Comparison of ENCODE assay signal across 15 cellular contexts in genomic region chr1:96521994-96522760, GRCh38.
DNase-seq lines count a peak whose midpoint lies in the region; ATAC-seq and TF ChIP-seq lines count a peak whose summit lies in the region.
"Had no signal": no experiment of that assay in that cellular context is flagged by ENCODE, and none has a peak within 500 bp of the region (broad histone marks: within the 10 kb centered on the region; RNA-seq: fewer than 3 reads in every experiment).

No MANE protein-coding gene starts in this region.

- H3K4me1 ChIP-seq in HUES6 (ENCODE audit: control insufficient read depth, insufficient read depth, low read length) (peaks cover 45% of the 10 kb centered on the region), iPS-18a (ENCODE audit: control insufficient read depth, low read depth, low read length) (peaks cover 47% of the 10 kb centered on the region)

- H3K36me3 ChIP-seq in HUES6 (ENCODE audit: control insufficient read depth, insufficient read depth, low read length) (no peaks in the 10 kb centered on the region), iPS-18a (ENCODE audit: control insufficient read depth, low read depth, low read length) (no peaks in the 10 kb centered on the region)
- H3K36me3 ChIP-seq: suprapubic skin had no signal

- H3K36me3 Mint-ChIP-seq in brain = no peaks in the 10 kb centered on the region

- H3K4me3 ChIP-seq in HUES6 (ENCODE audit: low read depth, low read length) (peak overlapping the region; percentile 2; the same call in 1 of the 2 replicates), iPS-18a (ENCODE audit: low read length) (peak overlapping the region; percentile 23)
- H3K4me3 ChIP-seq: suprapubic skin had no signal

- peak overlapping the region; percentile 48; the same call in 1 of the 2 replicates for H3K27ac ChIP-seq in HUES6 (ENCODE audit: low read depth, low read length)
- no peak overlapping the region for H3K27ac ChIP-seq in iPS-18a (ENCODE audit: low read length)
- H3K27ac ChIP-seq: KMS-11, suprapubic skin had no signal

- H3K4me3 Mint-ChIP-seq in brain = peak overlapping the region in 1 of 5 experiments; percentile 3
- H3K4me3 Mint-ChIP-seq: T-helper 2 cell treated with Interferon-gamma antibody and Interleukin-4, amounts not matched to agents 5 μg/mL and 100 μg/mL, for 36 hours had no signal

- peak overlapping the region in 3 of 5 experiments; percentile 18 to 23 (median 18) for H3K27ac Mint-ChIP-seq in brain
- H3K27ac Mint-ChIP-seq: T-helper 2 cell treated with Interferon-gamma antibody and Interleukin-4, amounts not matched to agents 5 μg/mL and 100 μg/mL, for 36 hours had no signal

- H3K27me3 ChIP-seq in HUES6 (ENCODE audit: control insufficient read depth, insufficient read depth, low read length) = no peaks in the 10 kb centered on the region
- no peaks in the 10 kb centered on the region for H3K27me3 ChIP-seq in iPS-18a (ENCODE audit: control insufficient read depth, insufficient read depth, low read length)
- H3K27me3 ChIP-seq: suprapubic skin had no signal

- ATAC-seq in GM18517 (IDR thresholded peaks at IDR 0.05; ENCODE audit: unreplicated experiment) = no peak
- no peak for ATAC-seq in HG03280 (IDR thresholded peaks at IDR 0.05; ENCODE audit: unreplicated experiment)
- ATAC-seq in HG03095 (IDR thresholded peaks at IDR 0.05; ENCODE audit: unreplicated experiment) = no peak
- ATAC-seq: Right ventricle myocardium inferior had no signal

- H3K27me3 Mint-ChIP-seq in brain = no peaks in the 10 kb centered on the region

- peak; percentile 43 for DNase-seq in Ammon's horn (ENCODE audit: low spot score)
- DNase-seq in NCI-H1048 (lab: John Stamatoyannopoulos, UW) = no peak
- DNase-seq: activated effector memory CD4-positive, alpha-beta T cell treated with Interleukin-2 at 50 U/mL for 16 hours; Calu3; NCI-H526 had no signal

- H3K9me3 Mint-ChIP-seq in brain = peaks cover 0 to 5% (median 2%) of the 10 kb centered on the region in 5 experiments

- H3K9ac ChIP-seq in HUES6 (ENCODE audit: low read length) = no peak overlapping the region
- no peak overlapping the region for H3K9ac ChIP-seq in iPS-18a (ENCODE audit: low read length)
- H3K9ac ChIP-seq: KMS-11 had no signal

- peaks cover 2% of the 10 kb centered on the region; the same call in 1 of the 2 replicates for H3K9me3 ChIP-seq in HUES6 (ENCODE audit: control insufficient read depth, insufficient read depth, low read depth, low read length)
- no peaks in the 10 kb centered on the region for H3K9me3 ChIP-seq in iPS-18a (ENCODE audit: control insufficient read depth, low read depth, low read length)
- H3K9me3 ChIP-seq: suprapubic skin had no signal

- no peak for TF ChIP-seq CTCF in brain (conservative IDR thresholded peaks at IDR 0.05)

- H3K4me1 Mint-ChIP-seq in brain = peaks cover 56% of the 10 kb centered on the region
